Comparison of ENCODE assay signal across 11 cellular contexts in the genomic region with DNA sequence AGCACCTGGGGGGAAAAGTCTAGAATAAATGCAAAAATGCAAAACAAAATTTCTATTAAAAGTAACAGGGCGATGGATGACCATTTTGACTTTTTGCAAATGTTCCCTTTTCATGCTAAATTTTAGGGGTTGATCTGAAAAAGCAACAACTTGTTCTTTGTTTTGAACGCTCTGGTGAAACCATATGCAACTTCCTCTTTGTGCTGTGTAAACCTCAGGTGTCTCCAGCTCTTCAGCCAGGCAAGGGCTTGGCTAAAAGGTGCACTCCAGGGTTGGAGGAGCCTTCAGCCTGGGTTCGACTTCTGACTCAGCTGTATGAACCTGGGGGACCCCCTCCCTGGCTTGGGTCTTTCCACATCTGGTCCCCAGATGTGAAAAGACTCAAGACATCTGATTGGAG. TPM values are rescaled to one million over a fixed set of nuclear protein-coding genes. Genes with fewer than 3 reads are reported as not detected.
DNase-seq lines count a peak whose midpoint lies in the region; ATAC-seq and TF ChIP-seq lines count a peak whose summit lies in the region.
"Had no signal": no experiment of that assay in that cellular context is flagged by ENCODE, and none has a peak within 500 bp of the region (broad histone marks: within the 10 kb centered on the region; RNA-seq: fewer than 3 reads in every experiment).

No MANE protein-coding gene starts in this region.

- no peak overlapping the region for H3K4me3 ChIP-seq in mucosa of descending colon
- H3K4me3 ChIP-seq in MG63, result no peak overlapping the region

- intact Hi-C loops in mucosa of descending colon (cut with DNase I, micrococcal nuclease), result no loop called here

- ATAC-seq in GM18511 (IDR thresholded peaks at IDR 0.05; ENCODE audit: unreplicated experiment), result peak; percentile 55
- peak; percentile 48 for ATAC-seq in GM21576 (IDR thresholded peaks at IDR 0.05; ENCODE audit: unreplicated experiment)
- ATAC-seq in mucosa of descending colon, result peak; percentile 38
- no peak for ATAC-seq in GM18907 (IDR thresholded peaks at IDR 0.05; ENCODE audit: unreplicated experiment)

- TF ChIP-seq CTCF in mucosa of descending colon (IDR thresholded peaks at IDR 0.05), result no peak

- H3K9me3 ChIP-seq in mucosa of descending colon (no peaks in the 10 kb centered on the region), MG63 (no peaks in the 10 kb centered on the region)

- DNase-seq in Kasumi-1 (lab: John Stamatoyannopoulos, UW) (peak; percentile 19 to 48), mucosa of descending colon (no peak), NCI-H2171 (lab: John Stamatoyannopoulos, UW) (no peak), ecto neural progenitor cell (ENCODE audit: low spot score) (no peak), MG63 (no peak)
- DNase-seq: activated T-cell treated with anti-CD3 and anti-CD28 coated beads, Interleukin-2, amount 50 U/mL, for 48 hours; effector CD8-positive, alpha-beta T cell; GDM1 had no signal

- H3K27me3 ChIP-seq in MG63, result no peaks in the 10 kb centered on the region

- no peaks in the 10 kb centered on the region for H3K4me1 ChIP-seq in mucosa of descending colon (ENCODE audit: low read depth)

- no peaks in the 10 kb centered on the region for H3K36me3 ChIP-seq in mucosa of descending colon (ENCODE audit: low read depth)
- H3K36me3 ChIP-seq in MG63, result no peaks in the 10 kb centered on the region

RNA-seq across cellular contexts. Expression of gene IRF8, which starts 9.5 kb away (rescaled TPM):
- total RNA-seq in mucosa of descending colon, result 10 to 100 TPM; 28.8 to 55.8 (median 36.5) TPM
- not detected in 2 replicates for total RNA-seq in MG63 (2014; rRNA removed; shearing (Covaris generic); ENCODE audit: low replicate concordance)

Comparison
In these comparisons a context has a peak if more than half of its experiments do, and no peak if none do; other contexts are left out.
1. DNase-seq: peak in Kasumi-1 (2 of 2); none in mucosa of descending colon (0 of 3), NCI-H2171 (single experiment), ecto neural progenitor cell (single experiment) and MG63 (single experiment).
2. RNA of gene IRF8, which starts 9.5 kb away (total RNA-seq): 28.8 to 55.8 TPM in mucosa of descending colon; not detected in MG63; every median in the first group is over 10 times any median in the second.